ENCODE assay signal across 9 cellular contexts in the genomic region with DNA sequence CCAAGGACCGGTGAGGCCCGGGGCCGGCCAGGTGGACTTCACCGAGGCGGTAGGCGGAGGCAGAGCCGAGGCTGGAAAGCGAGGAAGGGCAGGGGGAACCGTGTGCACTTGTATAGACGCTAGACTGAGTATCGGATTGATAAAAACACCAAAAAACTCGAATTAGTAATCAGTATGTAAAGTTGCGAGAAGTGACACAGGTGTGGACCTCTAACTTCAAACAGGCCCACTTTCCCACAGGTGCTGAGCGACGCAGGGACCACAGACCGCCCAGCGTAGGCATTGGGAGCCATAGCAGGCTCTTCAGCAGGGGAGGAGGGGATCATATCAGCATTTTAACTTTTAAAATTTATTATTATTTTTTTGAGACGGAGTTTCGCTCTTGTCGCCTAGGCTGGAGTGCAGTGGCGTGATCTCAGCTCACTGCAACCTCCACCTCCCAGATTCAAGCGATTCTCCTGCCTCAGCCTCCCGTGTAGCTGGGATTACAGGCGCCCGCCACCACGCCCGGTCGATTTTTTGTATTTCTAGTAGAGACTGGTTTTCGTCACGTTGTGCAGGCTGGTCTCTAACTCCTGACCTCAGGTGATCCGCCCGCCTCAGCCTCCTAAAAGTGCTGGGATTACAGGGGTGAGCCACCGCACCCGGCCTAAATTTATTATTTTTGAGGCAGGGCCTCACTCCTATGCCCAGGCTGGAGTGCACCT. TPM values are rescaled to one million over a fixed set of nuclear protein-coding genes. Genes with fewer than 3 reads are reported as not detected.
DNase-seq lines count a peak whose midpoint lies in the region; ATAC-seq and TF ChIP-seq lines count a peak whose summit lies in the region.
"Had no signal": no experiment of that assay in that cellular context is flagged by ENCODE, and none has a peak within 500 bp of the region (broad histone marks: within the 10 kb centered on the region; RNA-seq: fewer than 3 reads in every experiment).

No MANE protein-coding gene starts in this region.

- no peaks in the 10 kb centered on the region for H3K9me3 Mint-ChIP-seq in activated CD4-positive, alpha-beta T cell treated with anti-CD3 and anti-CD28 coated beads, Interleukin-2, amount 10 ng/mL, durations not matched to agents 24 days and 14 days
- H3K9me3 Mint-ChIP-seq in activated naive CD4-positive, alpha-beta T cell treated with anti-CD3 and anti-CD28 coated beads, Interleukin-2, amount 50 U/mL, for 72 hours = no peaks in the 10 kb centered on the region

- no peak for ATAC-seq in activated naive CD4-positive, alpha-beta T cell treated with anti-CD3 and anti-CD28 coated beads, Interleukin-2, amount 50 U/mL, for 72 hours
- ATAC-seq in thoracic aorta (ENCODE audit: insufficient number of reproducible peaks, low FRiP score, low read depth) (no peak), HG02759 (IDR thresholded peaks at IDR 0.05; ENCODE audit: unreplicated experiment) (no peak), sciatic nerve (no peak), HG02870 (IDR thresholded peaks at IDR 0.05; ENCODE audit: unreplicated experiment) (no peak)

- H3K4me1 Mint-ChIP-seq in activated CD4-positive, alpha-beta T cell treated with anti-CD3 and anti-CD28 coated beads, Interleukin-2, amount 10 ng/mL, durations not matched to agents 24 days and 14 days = peaks cover 26% of the 10 kb centered on the region

- peaks cover 14% of the 10 kb centered on the region for H3K36me3 Mint-ChIP-seq in activated CD4-positive, alpha-beta T cell treated with anti-CD3 and anti-CD28 coated beads, Interleukin-2, amount 10 ng/mL, durations not matched to agents 24 days and 14 days (ENCODE audit: low read depth)
- peaks cover 14 to 15% of the 10 kb centered on the region in 2 donors for H3K36me3 Mint-ChIP-seq in activated naive CD4-positive, alpha-beta T cell treated with anti-CD3 and anti-CD28 coated beads, Interleukin-2, amount 50 U/mL, for 72 hours

- no peak for DNase-seq in activated CD4-positive, alpha-beta T cell treated with anti-CD3 and anti-CD28 coated beads, Interleukin-2, amount 10 ng/mL, durations not matched to agents 24 days and 14 days
- DNase-seq in activated CD4-positive, alpha-beta T cell treated with anti-CD3 and anti-CD28 coated beads for 4 hours = no peak
- DNase-seq in activated naive CD4-positive, alpha-beta T cell treated with anti-CD3 and anti-CD28 coated beads, Interleukin-2, amount 50 U/mL, for 72 hours (ENCODE audit: low spot score in 2 of 2) = no peak
- DNase-seq in kidney epithelial cell (ENCODE audit: low read depth) = no peak
- DNase-seq in thoracic aorta (ENCODE audit: low spot score) = no peak
- no peak for DNase-seq in sciatic nerve (ENCODE audit: low spot score)

- H3K4me1 ChIP-seq in thoracic aorta (ENCODE audit: control insufficient read depth in 1 of 2, low read depth in 2 of 2) = peaks cover 18 to 24% of the 10 kb centered on the region in 2 donors

- H3K27ac ChIP-seq in thoracic aorta = peak overlapping the region; percentile 81 to 86

- peak overlapping the region; percentile 72 for H3K27ac Mint-ChIP-seq in activated CD4-positive, alpha-beta T cell treated with anti-CD3 and anti-CD28 coated beads, Interleukin-2, amount 10 ng/mL, durations not matched to agents 24 days and 14 days
- H3K27ac Mint-ChIP-seq in activated naive CD4-positive, alpha-beta T cell treated with anti-CD3 and anti-CD28 coated beads, Interleukin-2, amount 50 U/mL, for 72 hours = peak overlapping the region; percentile 77 to 100

- H3K9me3 ChIP-seq in thoracic aorta = no peaks in the 10 kb centered on the region

- no peak for TF ChIP-seq CTCF in kidney epithelial cell (IDR thresholded peaks at IDR 0.05; ENCODE audit: insufficient read depth, low read length, poor library complexity, severe bottlenecking)
- no peak for TF ChIP-seq CTCF in thoracic aorta (IDR thresholded peaks at IDR 0.05)

- H3K27me3 Mint-ChIP-seq in activated CD4-positive, alpha-beta T cell treated with anti-CD3 and anti-CD28 coated beads, Interleukin-2, amount 10 ng/mL, durations not matched to agents 24 days and 14 days = no peaks in the 10 kb centered on the region

- H3K27me3 ChIP-seq in kidney epithelial cell (ENCODE audit: control insufficient read depth, insufficient read depth, low read length) (no peaks in the 10 kb centered on the region), thoracic aorta (replicated peaks; ENCODE audit: insufficient read depth) (no peaks in the 10 kb centered on the region)

- H3K36me3 ChIP-seq in kidney epithelial cell (ENCODE audit: control insufficient read depth, insufficient read depth, low read length) (no peaks in the 10 kb centered on the region), thoracic aorta (peaks cover 11% of the 10 kb centered on the region)

- H3K4me3 Mint-ChIP-seq in activated CD4-positive, alpha-beta T cell treated with anti-CD3 and anti-CD28 coated beads, Interleukin-2, amount 10 ng/mL, durations not matched to agents 24 days and 14 days = peak overlapping the region; percentile 91

- intact Hi-C loops in activated CD4-positive, alpha-beta T cell treated with anti-CD3 and anti-CD28 coated beads, Interleukin-2, amount 10 ng/mL, durations not matched to agents 24 days and 14 days (cut with micrococcal nuclease) = loop anchor here (2.0 to 10.0 kb wide), 2 partner anchors 180 to 282 kb away; partner anchors contain the start of genes CATSPERD, LONP1, SAFB and SAFB2
- intact Hi-C loops in sciatic nerve (cut with DNase I) = no loop called here

- H3K4me3 ChIP-seq in kidney epithelial cell (ENCODE audit: low read depth, low read length) (peak overlapping the region; percentile 71), thoracic aorta (peak overlapping the region; percentile 92)

RNA-seq across cellular contexts. Expression of gene VMAC, which starts 0.6 kb away (rescaled TPM):
- total RNA-seq in activated CD4-positive, alpha-beta T cell treated with anti-CD3 and anti-CD28 coated beads, Interleukin-2, amount 10 ng/mL, durations not matched to agents 24 days and 14 days = 2.7 and 3.2 TPM in 2 replicates
- total RNA-seq in activated naive CD4-positive, alpha-beta T cell treated with anti-CD3 and anti-CD28 coated beads, Interleukin-2, amount 50 U/mL, for 72 hours = 1 to 10 TPM; 3.8 to 3.9 TPM
- total RNA-seq in kidney epithelial cell (4.3 and 5.5 TPM in 2 replicates), thoracic aorta (10 to 100 TPM; 13.3 to 13.6 TPM), sciatic nerve (7.1 TPM)

RNA-seq across cellular contexts. Expression of gene NDUFA11, which starts 1.6 kb away (rescaled TPM):
- 237 and 251 TPM in 2 replicates for total RNA-seq in activated CD4-positive, alpha-beta T cell treated with anti-CD3 and anti-CD28 coated beads, Interleukin-2, amount 10 ng/mL, durations not matched to agents 24 days and 14 days
- 100 to 1,000 TPM; 206 to 224 TPM for total RNA-seq in activated naive CD4-positive, alpha-beta T cell treated with anti-CD3 and anti-CD28 coated beads, Interleukin-2, amount 50 U/mL, for 72 hours
- 203 and 311 TPM in 2 replicates for total RNA-seq in kidney epithelial cell
- 100 to 1,000 TPM in 1 of 2 donors, 10 to 100 TPM in 1; 83.2 to 177 TPM for total RNA-seq in thoracic aorta
- total RNA-seq in sciatic nerve = 134 TPM

RNA-seq across cellular contexts. Expression of gene CAPS, which starts 8.8 kb away (rescaled TPM):
- total RNA-seq in activated CD4-positive, alpha-beta T cell treated with anti-CD3 and anti-CD28 coated beads, Interleukin-2, amount 10 ng/mL, durations not matched to agents 24 days and 14 days = 4.0 and 4.1 TPM in 2 replicates
- 1 to 10 TPM; 5.1 to 6.0 TPM for total RNA-seq in activated naive CD4-positive, alpha-beta T cell treated with anti-CD3 and anti-CD28 coated beads, Interleukin-2, amount 50 U/mL, for 72 hours
- total RNA-seq in kidney epithelial cell (2.3 and 3.4 TPM in 2 replicates), thoracic aorta (10 to 100 TPM in 1 of 2 donors, 1 to 10 TPM in 1; 8.5 to 48.7 TPM), sciatic nerve (80.2 TPM)

RNA-seq across cellular contexts. Expression of gene FUT5, which starts 34.9 kb away (rescaled TPM):
- total RNA-seq in activated CD4-positive, alpha-beta T cell treated with anti-CD3 and anti-CD28 coated beads, Interleukin-2, amount 10 ng/mL, durations not matched to agents 24 days and 14 days = not detected in 2 replicates
- total RNA-seq in activated naive CD4-positive, alpha-beta T cell treated with anti-CD3 and anti-CD28 coated beads, Interleukin-2, amount 50 U/mL, for 72 hours = under 1 TPM; 0.23 to 0.36 TPM
- not detected in 2 replicates for total RNA-seq in kidney epithelial cell
- total RNA-seq in thoracic aorta = not detected
- total RNA-seq in sciatic nerve = 0.18 TPM
- total RNA-seq: myocyte had no signal

RNA-seq across cellular contexts. Expression of gene FUT3, which starts 54.0 kb away (rescaled TPM):
- total RNA-seq in activated CD4-positive, alpha-beta T cell treated with anti-CD3 and anti-CD28 coated beads, Interleukin-2, amount 10 ng/mL, durations not matched to agents 24 days and 14 days = not detected in 2 replicates
- under 1 TPM in 1 of 2 donors, not detected in 1; 0.32 TPM for total RNA-seq in activated naive CD4-positive, alpha-beta T cell treated with anti-CD3 and anti-CD28 coated beads, Interleukin-2, amount 50 U/mL, for 72 hours
- total RNA-seq in kidney epithelial cell = 8.8 and 9.1 TPM in 2 replicates
- not detected for total RNA-seq in thoracic aorta
- total RNA-seq in sciatic nerve = not detected
- total RNA-seq: myocyte had no signal
